In the genomic region with DNA sequence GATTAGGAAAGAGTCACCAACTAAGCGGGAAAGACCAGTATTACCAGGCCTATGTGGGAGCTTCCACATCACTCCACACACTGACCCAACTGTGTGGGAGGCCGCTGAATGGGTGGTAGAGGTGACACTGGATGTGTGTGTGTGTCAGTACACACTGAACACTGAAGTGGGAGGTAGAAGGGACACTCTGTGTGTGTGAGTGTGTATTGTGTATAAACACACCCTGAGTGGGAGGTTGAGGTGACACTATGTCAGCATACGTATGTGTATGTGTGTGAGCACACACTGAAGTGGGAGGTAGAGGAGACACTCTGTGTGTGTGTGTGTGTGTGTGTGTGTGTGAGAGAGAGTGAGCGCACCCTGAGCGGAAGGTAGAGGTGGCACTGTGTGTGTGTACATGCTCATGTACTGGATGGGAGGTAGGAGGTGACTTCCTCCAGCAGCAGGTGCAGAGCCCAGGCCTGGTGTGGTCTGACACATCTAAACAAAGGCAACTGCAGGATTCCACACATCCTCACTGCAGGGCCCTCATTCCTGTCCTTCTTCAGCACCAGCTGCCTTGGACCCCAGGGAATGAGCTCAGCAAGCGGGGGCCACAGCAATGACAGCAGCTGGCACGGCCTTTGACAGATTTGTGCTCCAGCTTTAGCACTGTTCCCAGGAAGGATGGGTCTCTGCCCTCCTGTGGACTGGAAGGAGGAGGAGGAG, we compare ENCODE assay signal across 13 cellular contexts. TPM values are rescaled to one million over a fixed set of nuclear protein-coding genes. Genes with fewer than 3 reads are reported as not detected.
DNase-seq lines count a peak whose midpoint lies in the region; ATAC-seq and TF ChIP-seq lines count a peak whose summit lies in the region.
"Had no signal": no experiment of that assay in that cellular context is flagged by ENCODE, and none has a peak within 500 bp of the region (broad histone marks: within the 10 kb centered on the region; RNA-seq: fewer than 3 reads in every experiment).

No MANE protein-coding gene starts in this region.

- H3K27me3 ChIP-seq in OCI-LY1 (ENCODE audit: insufficient read depth, low read length): no peaks in the 10 kb centered on the region
- H3K27me3 ChIP-seq: BLaER1, breast epithelium had no signal

- peak overlapping the region; percentile 2 for H3K27ac Mint-ChIP-seq in endothelial cell (ENCODE audit: unreplicated experiment)
- H3K27ac Mint-ChIP-seq: HFFc6, WTC11 had no signal

- DNase-seq in stimulated activated CD4-positive, alpha-beta T cell treated with anti-CD3 and anti-CD28 coated beads, Interleukin-4, amount 100 ng/mL, for 24 hours: peak; percentile 14
- DNase-seq in stimulated activated CD4-positive, alpha-beta T cell treated with anti-CD3 and anti-CD28 coated beads, Interleukin-15, amount 100 ng/mL, for 24 hours: no peak
- DNase-seq in endothelial cell (ENCODE audit: low spot score): no peak
- DNase-seq in germinal center (ENCODE audit: low spot score): no peak
- no peak for DNase-seq in NOMO-1 (lab: John Stamatoyannopoulos, UW; ENCODE audit: unreplicated experiment in 2 of 2)
- DNase-seq in cerebellar nuclear complex (lab: John Stamatoyannopoulos, UW): no peak
- DNase-seq: HFFc6, NCI-H1105 had no signal

- no peak for ATAC-seq in GM21390 (IDR thresholded peaks at IDR 0.05; ENCODE audit: unreplicated experiment)
- ATAC-seq: WTC11 had no signal

- H3K36me3 ChIP-seq in OCI-LY1 (ENCODE audit: insufficient read depth, low read length): peaks cover 1% of the 10 kb centered on the region; the same call in 1 of the 2 replicates
- H3K36me3 ChIP-seq: BLaER1, breast epithelium had no signal

- H3K36me3 Mint-ChIP-seq in endothelial cell (ENCODE audit: low read depth, unreplicated experiment): no peaks in the 10 kb centered on the region
- H3K36me3 Mint-ChIP-seq: WTC11 had no signal

- no peaks in the 10 kb centered on the region for H3K79me2 ChIP-seq in OCI-LY1 (ENCODE audit: insufficient read depth, low read length)

- H3K9me3 Mint-ChIP-seq in endothelial cell (ENCODE audit: unreplicated experiment): no peaks in the 10 kb centered on the region
- H3K9me3 Mint-ChIP-seq: HFFc6 had no signal

- H3K27ac ChIP-seq in OCI-LY1 (ENCODE audit: low read depth, low read length, poor library complexity, severe bottlenecking): peak overlapping the region; percentile 95
- H3K27ac ChIP-seq: BLaER1, breast epithelium had no signal

- no peaks in the 10 kb centered on the region for H4K20me1 ChIP-seq in OCI-LY1 (ENCODE audit: insufficient read depth, low read length)
- H4K20me1 ChIP-seq: BLaER1 had no signal

- no peak for TF ChIP-seq CTCF in OCI-LY1 (IDR thresholded peaks at IDR 0.05; ENCODE audit: low read length)
- TF ChIP-seq CTCF in endothelial cell (IDR thresholded peaks at IDR 0.05; ENCODE audit: unreplicated experiment): no peak

- H3K9ac ChIP-seq in OCI-LY1 (ENCODE audit: low read length): peak overlapping the region; percentile 74
- H3K9ac ChIP-seq: BLaER1 had no signal

- H3K4me1 Mint-ChIP-seq in endothelial cell (ENCODE audit: unreplicated experiment): no peaks in the 10 kb centered on the region
- H3K4me1 Mint-ChIP-seq: WTC11 had no signal

- peaks cover 68% of the 10 kb centered on the region for H3K4me1 ChIP-seq in OCI-LY1 (ENCODE audit: insufficient read depth, low read length, severe bottlenecking)
- H3K4me1 ChIP-seq: BLaER1, breast epithelium had no signal

- peak overlapping the region; percentile 56 for H3K4me3 ChIP-seq in OCI-LY1 (ENCODE audit: low read depth, low read length, poor library complexity, severe bottlenecking)
- H3K4me3 ChIP-seq: BLaER1, breast epithelium had no signal

- no peak overlapping the region for H3K4me3 Mint-ChIP-seq in endothelial cell (ENCODE audit: unreplicated experiment)
- H3K4me3 Mint-ChIP-seq: HFFc6, WTC11 had no signal

- no peaks in the 10 kb centered on the region for H3K27me3 Mint-ChIP-seq in endothelial cell (ENCODE audit: unreplicated experiment)

- H3K9me2 ChIP-seq in OCI-LY1 (ENCODE audit: low read depth, low read length): no peaks in the 10 kb centered on the region

- no peak overlapping the region for H2AFZ ChIP-seq in OCI-LY1 (ENCODE audit: low read length)

- H3K9me3 ChIP-seq in OCI-LY1 (ENCODE audit: low read length): no peaks in the 10 kb centered on the region
- H3K9me3 ChIP-seq: BLaER1, breast epithelium had no signal

- H3F3A ChIP-seq in OCI-LY1 (ENCODE audit: insufficient read depth, low read length): no peaks in the 10 kb centered on the region

- H3K4me2 ChIP-seq in OCI-LY1 (ENCODE audit: low read length): peak overlapping the region; percentile 74
- H3K4me2 ChIP-seq: BLaER1 had no signal

RNA-seq across cellular contexts. Expression of a gene that starts 26.5 kb away (rescaled TPM):
- 1.0 TPM for total RNA-seq in endothelial cell (ENCODE audit: unreplicated experiment)
- total RNA-seq: HFFc6 had no signal

RNA-seq across cellular contexts. Expression of a gene that starts 50.1 kb away (rescaled TPM):
- 36.2 TPM for total RNA-seq in endothelial cell (ENCODE audit: unreplicated experiment)
